Comparison of ENCODE assay signal across 8 cellular contexts in the genomic region with DNA sequence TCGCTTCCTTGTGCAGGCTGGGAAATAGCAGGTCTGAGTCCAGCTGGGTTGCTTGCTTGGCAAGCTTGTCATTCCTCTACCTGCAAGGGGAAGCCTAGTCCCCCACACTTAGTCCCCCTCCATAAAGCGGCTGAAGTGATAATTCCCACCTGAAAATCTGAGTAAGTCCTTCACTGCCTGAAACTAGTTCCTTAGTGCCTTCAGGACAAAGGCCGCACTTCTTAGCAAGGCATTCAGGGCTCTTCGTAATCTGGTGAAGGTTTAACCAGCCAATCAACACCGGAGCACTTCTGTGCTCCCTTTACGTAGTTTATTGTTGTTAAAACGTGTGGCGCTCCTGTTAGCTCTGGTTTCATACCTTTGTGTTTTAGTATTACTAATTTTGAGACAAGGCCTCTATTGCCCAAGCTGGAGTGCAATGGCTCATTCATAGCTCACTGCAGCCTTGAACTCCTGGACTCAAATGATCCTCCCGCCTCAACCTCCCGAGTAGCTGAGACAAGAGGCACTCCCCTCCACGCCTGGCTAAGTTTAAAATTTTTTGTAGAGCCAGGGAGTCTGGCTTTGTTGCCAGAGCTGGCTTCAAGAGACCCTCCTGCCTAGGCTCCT. TPM values are rescaled to one million over a fixed set of nuclear protein-coding genes. Genes with fewer than 3 reads are reported as not detected.
DNase-seq lines count a peak whose midpoint lies in the region; ATAC-seq and TF ChIP-seq lines count a peak whose summit lies in the region.

No MANE protein-coding gene starts in this region.

- H3K4me3 ChIP-seq in CD8-positive, alpha-beta memory T cell (ENCODE audit: low read length), result peak overlapping the region; percentile 92
- H3K4me3 ChIP-seq in KMS-11 (IDR thresholded peaks at IDR 0.05; ENCODE audit: insufficient read depth, low read depth, low read length), result no peak overlapping the region
- peak overlapping the region; percentile 69 to 99 (median 95) for H3K4me3 ChIP-seq in dorsolateral prefrontal cortex

- H2AFZ ChIP-seq in KMS-11 (ENCODE audit: low read depth), result peak overlapping the region; percentile 69

- POLR2A ChIA-PET in CD8-positive, alpha-beta memory T cell (lab: Charles Lee), result interaction anchor here (0.7 kb wide), 1 partner anchor 42 kb away, joined by 4 read pairs; no protein-coding TSS in a partner anchor

- peaks cover 20% of the 10 kb centered on the region for H3K4me1 ChIP-seq in CD8-positive, alpha-beta memory T cell (ENCODE audit: insufficient read depth, low read length)
- peaks cover 17% of the 10 kb centered on the region for H3K4me1 ChIP-seq in KMS-11 (ENCODE audit: low read depth, poor library complexity, severe bottlenecking)

- TF ChIP-seq CTCF in KMS-11 (conservative IDR thresholded peaks at IDR 0.05; ENCODE audit: low read depth, low read length) (no peak), dorsolateral prefrontal cortex (IDR thresholded peaks at IDR 0.05 in 54 of 56, conservative IDR thresholded peaks at IDR 0.05 in 2 of 56; ENCODE audit: low read depth in 1 of 56, partially characterized antibody in 56 of 56) (no peak), nephron progenitor cell (IDR thresholded peaks at IDR 0.05) (no peak)

- no peak for DNase-seq in CD8-positive, alpha-beta memory T cell
- DNase-seq in dorsolateral prefrontal cortex, result no peak
- DNase-seq in nephron progenitor cell, result no peak
- no peak for DNase-seq in NCI-H1092 (lab: John Stamatoyannopoulos, UW)
- DNase-seq in activated effector memory CD4-positive, alpha-beta T cell treated with anti-CD3 and anti-CD28 coated beads, Interleukin-2, amount 50 U/mL, for 16 hours, result no peak
- DNase-seq in superior temporal gyrus (ENCODE audit: extremely low spot score), result no peak

- H3K4me1 Mint-ChIP-seq in CD8-positive, alpha-beta memory T cell, result peaks cover 28 to 54% (median 40%) of the 10 kb centered on the region in 3 donors
- H3K4me1 Mint-ChIP-seq in nephron progenitor cell, result peaks cover 36% of the 10 kb centered on the region

- no peaks in the 10 kb centered on the region for H3K36me3 ChIP-seq in CD8-positive, alpha-beta memory T cell (ENCODE audit: insufficient read depth, low read length)
- no peaks in the 10 kb centered on the region for H3K36me3 ChIP-seq in KMS-11 (ENCODE audit: insufficient read depth)

- no peaks in the 10 kb centered on the region for H3K27me3 Mint-ChIP-seq in CD8-positive, alpha-beta memory T cell
- peaks cover 3% of the 10 kb centered on the region for H3K27me3 Mint-ChIP-seq in nephron progenitor cell (ENCODE audit: low read depth, poor library complexity)

- H3K27ac Mint-ChIP-seq in CD8-positive, alpha-beta memory T cell, result peak overlapping the region; percentile 96 to 99 (median 98)
- H3K27ac Mint-ChIP-seq in nephron progenitor cell, result peak overlapping the region; percentile 99

- H3K4me2 ChIP-seq in KMS-11, result peak overlapping the region; percentile 86

- peak overlapping the region; percentile 87 to 100 (median 94) for H3K4me3 Mint-ChIP-seq in CD8-positive, alpha-beta memory T cell
- peak overlapping the region; percentile 98 for H3K4me3 Mint-ChIP-seq in nephron progenitor cell

- H4K20me1 ChIP-seq in KMS-11 (ENCODE audit: insufficient read depth), result no peaks in the 10 kb centered on the region

- H3K27me3 ChIP-seq in CD8-positive, alpha-beta memory T cell (ENCODE audit: insufficient read depth, low read length, poor library complexity, severe bottlenecking), result no peaks in the 10 kb centered on the region
- H3K27me3 ChIP-seq in KMS-11 (ENCODE audit: insufficient read depth, low read depth) (no peaks in the 10 kb centered on the region), dorsolateral prefrontal cortex (no peaks in the 10 kb centered on the region)

- CTCF ChIA-PET in CD8-positive, alpha-beta memory T cell (lab: Charles Lee), result interaction anchor here (1.0 to 3.0 kb wide), 4 partner anchors 10 to 77 kb away, joined by 3 to 12 read pairs (median 4); a partner anchor contains a TSS

- H3K9me3 ChIP-seq in CD8-positive, alpha-beta memory T cell (ENCODE audit: low read length), result no peaks in the 10 kb centered on the region

- peaks cover 0 to 6% (median 0%) of the 10 kb centered on the region in 3 donors for H3K36me3 Mint-ChIP-seq in CD8-positive, alpha-beta memory T cell
- no peaks in the 10 kb centered on the region for H3K36me3 Mint-ChIP-seq in nephron progenitor cell (ENCODE audit: low read depth)

- no peak for ATAC-seq in GM19035 (IDR thresholded peaks at IDR 0.05; ENCODE audit: unreplicated experiment)

- peak overlapping the region; percentile 91 for H3K27ac ChIP-seq in CD8-positive, alpha-beta memory T cell (ENCODE audit: low read depth, low read length)
- H3K27ac ChIP-seq in KMS-11, result peak overlapping the region; percentile 63
- H3K27ac ChIP-seq in dorsolateral prefrontal cortex, result peak overlapping the region in 57 of 59 donors; percentile 69 to 98 (median 91)

- intact Hi-C loops in dorsolateral prefrontal cortex (cut with DNase I), result no loop called here

- H3K9ac ChIP-seq in KMS-11, result peak overlapping the region; percentile 88

- H3K79me2 ChIP-seq in KMS-11 (ENCODE audit: insufficient read depth, low read depth), result peaks cover 34% of the 10 kb centered on the region; the same call in 1 of the 2 replicates

- no peaks in the 10 kb centered on the region for H3K9me3 Mint-ChIP-seq in CD8-positive, alpha-beta memory T cell
- no peaks in the 10 kb centered on the region for H3K9me3 Mint-ChIP-seq in nephron progenitor cell

RNA-seq across cellular contexts. Expression of a gene that starts 0.8 kb away (rescaled TPM):
- 10 to 100 TPM; 13.6 to 14.5 TPM for total RNA-seq in CD8-positive, alpha-beta memory T cell
- polyA plus RNA-seq in CD8-positive, alpha-beta memory T cell, result 27.0 TPM
- 10 to 100 TPM; 10.9 to 28.1 (median 18.3) TPM for total RNA-seq in dorsolateral prefrontal cortex

RNA-seq across cellular contexts. Expression of a gene that starts 9.2 kb away (rescaled TPM):
- total RNA-seq in CD8-positive, alpha-beta memory T cell, result under 1 TPM in 1 of 2 experiments, not detected in 1; 0.97 TPM
- polyA plus RNA-seq in CD8-positive, alpha-beta memory T cell, result 0.83 TPM
- total RNA-seq in dorsolateral prefrontal cortex, result 10 to 100 TPM in 1 of 120 experiments, 1 to 10 TPM in 97, under 1 TPM in 6, not detected in 16; 0.72 to 11.5 (median 2.6) TPM

RNA-seq across cellular contexts. Expression of a gene that starts 21.0 kb away (rescaled TPM):
- 100 to 1,000 TPM; 105 to 108 TPM for total RNA-seq in CD8-positive, alpha-beta memory T cell
- polyA plus RNA-seq in CD8-positive, alpha-beta memory T cell, result 30.1 TPM
- 10 to 100 TPM; 46.0 to 96.6 (median 69.2) TPM for total RNA-seq in dorsolateral prefrontal cortex

RNA-seq across cellular contexts. Expression of a gene that starts 37.8 kb away (rescaled TPM):
- total RNA-seq in CD8-positive, alpha-beta memory T cell, result 1 to 10 TPM; 4.1 to 4.9 TPM
- polyA plus RNA-seq in CD8-positive, alpha-beta memory T cell, result 1.5 TPM
- total RNA-seq in dorsolateral prefrontal cortex, result 1 to 10 TPM in 110 of 120 experiments, under 1 TPM in 8, not detected in 2; 0.26 to 6.7 (median 2.2) TPM

RNA-seq across cellular contexts. Expression of a gene that starts 42.8 kb away (rescaled TPM):
- total RNA-seq in CD8-positive, alpha-beta memory T cell, result 100 to 1,000 TPM; 176 to 189 TPM
- polyA plus RNA-seq in CD8-positive, alpha-beta memory T cell, result 518 TPM
- total RNA-seq in dorsolateral prefrontal cortex, result 10 to 100 TPM; 21.1 to 56.9 (median 38.9) TPM
